Comparison of ENCODE assay signal across 25 cellular contexts in the genomic region with DNA sequence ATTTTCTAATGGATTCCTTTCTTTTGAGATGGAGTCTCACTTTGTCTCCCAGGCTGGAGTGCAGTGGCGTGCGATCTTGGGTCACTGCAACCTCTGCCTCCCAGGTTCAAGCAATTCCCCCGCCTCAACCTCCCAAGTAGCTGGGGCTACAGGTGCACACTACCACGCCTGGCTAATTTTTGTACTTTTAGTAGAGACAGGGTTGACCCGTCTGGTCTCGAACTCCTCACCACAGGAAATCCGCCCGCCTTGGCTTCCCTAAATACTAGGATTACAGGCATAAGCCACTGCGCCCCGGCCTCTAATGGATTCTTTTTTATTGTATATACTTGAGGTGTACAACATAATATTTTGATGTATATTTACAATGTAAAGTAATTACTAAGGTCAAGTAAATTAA.
DNase-seq lines count a peak whose midpoint lies in the region; ATAC-seq and TF ChIP-seq lines count a peak whose summit lies in the region.
"Had no signal": no experiment of that assay in that cellular context is flagged by ENCODE, and none has a peak within 500 bp of the region (broad histone marks: within the 10 kb centered on the region; RNA-seq: fewer than 3 reads in every experiment).

No MANE protein-coding gene starts in this region.

- no peaks in the 10 kb centered on the region for H3F3A ChIP-seq in GM23248 (ENCODE audit: insufficient read depth)

- H3K27me3 Mint-ChIP-seq in osteocyte (ENCODE audit: unreplicated experiment) (no peaks in the 10 kb centered on the region), progenitor cell of endocrine pancreas (no peaks in the 10 kb centered on the region)
- H3K27me3 Mint-ChIP-seq: CD4-positive, alpha-beta memory T cell; CD4-positive, CD25-positive, alpha-beta regulatory T cell; CD8-positive, alpha-beta memory T cell had no signal

- no peaks in the 10 kb centered on the region for H3K9me2 ChIP-seq in GM23248 (ENCODE audit: insufficient read depth)

- H3K27ac Mint-ChIP-seq in osteocyte (ENCODE audit: unreplicated experiment) (no peak overlapping the region), progenitor cell of endocrine pancreas (peak overlapping the region; percentile 52)
- H3K27ac Mint-ChIP-seq: CD14-positive monocyte; CD4-positive, alpha-beta memory T cell; CD4-positive, CD25-positive, alpha-beta regulatory T cell; CD8-positive, alpha-beta memory T cell had no signal

- no peak for ATAC-seq in Right ventricle myocardium superior (ENCODE audit: poor library complexity)
- ATAC-seq: GM12878 had no signal

- in situ Hi-C loops in GM23248 (cut with MboI) = no loop called here

- peak overlapping the region; percentile 30; the same call in 1 of the 2 replicates for H2AFZ ChIP-seq in GM23248

- no peaks in the 10 kb centered on the region for H4K20me1 ChIP-seq in GM23248 (ENCODE audit: insufficient read depth)
- H4K20me1 ChIP-seq: BLaER1 had no signal

- H3K9me3 Mint-ChIP-seq in osteocyte (ENCODE audit: unreplicated experiment) (no peaks in the 10 kb centered on the region), progenitor cell of endocrine pancreas (ENCODE audit: low read depth) (peaks cover 9% of the 10 kb centered on the region)

- DNase-seq in Right ventricle myocardium superior = peak; percentile 31
- no peak for DNase-seq in right atrium auricular region (ENCODE audit: low spot score)
- DNase-seq in GM23248 = no peak
- DNase-seq in osteocyte (ENCODE audit: extremely low spot score, unreplicated experiment) = peak; percentile 62
- no peak for DNase-seq in progenitor cell of endocrine pancreas (ENCODE audit: low spot score, unreplicated experiment)
- DNase-seq in NCI-H524 (lab: John Stamatoyannopoulos, UW) = no peak
- DNase-seq in activated gamma-delta T cell (lab: John Stamatoyannopoulos, UW) = no peak
- DNase-seq: 8988T; ACHN; BE2C; C1 segment of cervical spinal cord; CD4-positive, alpha-beta memory T cell; CD4-positive, CD25-positive, alpha-beta regulatory T cell; CD8-positive, alpha-beta memory T cell; COR-L47; DMS 273 treated with DMSO at 0.1 percent for 48 hours; DMS153; DMS53; DMS79; DND-41; EL; GDM1 had no signal

- peaks cover under 1% of the 10 kb centered on the region for H3K4me1 Mint-ChIP-seq in osteocyte (ENCODE audit: unreplicated experiment)
- H3K4me1 Mint-ChIP-seq in progenitor cell of endocrine pancreas (ENCODE audit: low read depth) = peaks cover 4% of the 10 kb centered on the region
- H3K4me1 Mint-ChIP-seq: CD14-positive monocyte; CD4-positive, alpha-beta memory T cell; CD4-positive, CD25-positive, alpha-beta regulatory T cell; CD8-positive, alpha-beta memory T cell had no signal

- no peaks in the 10 kb centered on the region for H3K79me2 ChIP-seq in GM23248 (ENCODE audit: insufficient read depth)

- H3K36me3 Mint-ChIP-seq in osteocyte (ENCODE audit: unreplicated experiment) = peaks cover 10% of the 10 kb centered on the region
- H3K36me3 Mint-ChIP-seq in progenitor cell of endocrine pancreas (ENCODE audit: insufficient read depth) = peaks cover 25% of the 10 kb centered on the region
- H3K36me3 Mint-ChIP-seq: CD14-positive monocyte; CD4-positive, alpha-beta memory T cell; CD4-positive, CD25-positive, alpha-beta regulatory T cell; CD8-positive, alpha-beta memory T cell had no signal

- WGBS in GM23248 (ENCODE audit: low coverage in 1 of 2, low lambda C conversion rate in 2 of 2, missing lambda C conversion rate in 2 of 2), 2 experiments = 88 to 95% methylated on average over 10 of the region's 10 CpGs

- H3K4me2 ChIP-seq in GM23248 (ENCODE audit: unreplicated experiment) = no peak overlapping the region
- H3K4me2 ChIP-seq: BLaER1 had no signal

- H3K9me3 ChIP-seq in right atrium auricular region = no peaks in the 10 kb centered on the region
- H3K9me3 ChIP-seq in GM23248 (ENCODE audit: low read depth) = no peaks in the 10 kb centered on the region
- H3K9me3 ChIP-seq: BE2C had no signal

- H3K9ac ChIP-seq in GM23248 = no peak overlapping the region
- H3K9ac ChIP-seq: BLaER1 had no signal

- H3K4me1 ChIP-seq in right atrium auricular region = no peaks in the 10 kb centered on the region
- peaks cover 7% of the 10 kb centered on the region; the same call in 1 of the 2 replicates for H3K4me1 ChIP-seq in GM23248 (ENCODE audit: insufficient read depth)
- H3K4me1 ChIP-seq: BLaER1 had no signal

- no peak for TF ChIP-seq CTCF in right atrium auricular region (IDR thresholded peaks at IDR 0.05)
- no peak for TF ChIP-seq CTCF in osteocyte (IDR thresholded peaks at IDR 0.05)
- TF ChIP-seq CTCF in progenitor cell of endocrine pancreas (IDR thresholded peaks at IDR 0.05; ENCODE audit: unreplicated experiment) = no peak

- H3K27me3 ChIP-seq in right atrium auricular region = no peaks in the 10 kb centered on the region
- H3K27me3 ChIP-seq in GM23248 (replicated peaks; ENCODE audit: insufficient read depth) = no peaks in the 10 kb centered on the region
- H3K27me3 ChIP-seq: BE2C, BLaER1 had no signal

- H3K27ac ChIP-seq in right atrium auricular region = no peak overlapping the region
- no peak overlapping the region for H3K27ac ChIP-seq in GM23248
- H3K27ac ChIP-seq: BLaER1 had no signal

- intact Hi-C loops in Right ventricle myocardium superior (cut with DNase I) = no loop called here

- H3K36me3 ChIP-seq in right atrium auricular region (no peaks in the 10 kb centered on the region), GM23248 (ENCODE audit: low read depth) (no peaks in the 10 kb centered on the region)
- H3K36me3 ChIP-seq: BE2C, BLaER1 had no signal

- H3K4me3 ChIP-seq in right atrium auricular region = no peak overlapping the region
- no peak overlapping the region for H3K4me3 ChIP-seq in GM23248
- H3K4me3 ChIP-seq: BLaER1, GM12878 had no signal

- H3K4me3 Mint-ChIP-seq in osteocyte (ENCODE audit: unreplicated experiment) (no peak overlapping the region), progenitor cell of endocrine pancreas (ENCODE audit: low read depth) (no peak overlapping the region)
- H3K4me3 Mint-ChIP-seq: CD14-positive monocyte; CD4-positive, alpha-beta memory T cell; CD4-positive, CD25-positive, alpha-beta regulatory T cell; CD8-positive, alpha-beta memory T cell had no signal

Comparison
In these comparisons a context has a peak if more than half of its experiments do, and no peak if none do; other contexts are left out.
1. DNase-seq: peak in Right ventricle myocardium superior (single experiment) and osteocyte (single experiment); none in right atrium auricular region (single experiment), GM23248 (single experiment), progenitor cell of endocrine pancreas (single experiment), NCI-H524 (0 of 2) and activated gamma-delta T cell (single experiment).